In genomic region chr9:36906492-36906891, GRCh38 we compare ENCODE assay signal across 2 cellular contexts.
TF ChIP-seq lines count a peak whose summit lies in the region.

No MANE protein-coding gene starts in this region.

TF ChIP-seq in SK-N-SH, 30 proteins besides CTCF, POLR2A, EP300 and RAD21:
- TF ChIP-seq, protein P1, sequence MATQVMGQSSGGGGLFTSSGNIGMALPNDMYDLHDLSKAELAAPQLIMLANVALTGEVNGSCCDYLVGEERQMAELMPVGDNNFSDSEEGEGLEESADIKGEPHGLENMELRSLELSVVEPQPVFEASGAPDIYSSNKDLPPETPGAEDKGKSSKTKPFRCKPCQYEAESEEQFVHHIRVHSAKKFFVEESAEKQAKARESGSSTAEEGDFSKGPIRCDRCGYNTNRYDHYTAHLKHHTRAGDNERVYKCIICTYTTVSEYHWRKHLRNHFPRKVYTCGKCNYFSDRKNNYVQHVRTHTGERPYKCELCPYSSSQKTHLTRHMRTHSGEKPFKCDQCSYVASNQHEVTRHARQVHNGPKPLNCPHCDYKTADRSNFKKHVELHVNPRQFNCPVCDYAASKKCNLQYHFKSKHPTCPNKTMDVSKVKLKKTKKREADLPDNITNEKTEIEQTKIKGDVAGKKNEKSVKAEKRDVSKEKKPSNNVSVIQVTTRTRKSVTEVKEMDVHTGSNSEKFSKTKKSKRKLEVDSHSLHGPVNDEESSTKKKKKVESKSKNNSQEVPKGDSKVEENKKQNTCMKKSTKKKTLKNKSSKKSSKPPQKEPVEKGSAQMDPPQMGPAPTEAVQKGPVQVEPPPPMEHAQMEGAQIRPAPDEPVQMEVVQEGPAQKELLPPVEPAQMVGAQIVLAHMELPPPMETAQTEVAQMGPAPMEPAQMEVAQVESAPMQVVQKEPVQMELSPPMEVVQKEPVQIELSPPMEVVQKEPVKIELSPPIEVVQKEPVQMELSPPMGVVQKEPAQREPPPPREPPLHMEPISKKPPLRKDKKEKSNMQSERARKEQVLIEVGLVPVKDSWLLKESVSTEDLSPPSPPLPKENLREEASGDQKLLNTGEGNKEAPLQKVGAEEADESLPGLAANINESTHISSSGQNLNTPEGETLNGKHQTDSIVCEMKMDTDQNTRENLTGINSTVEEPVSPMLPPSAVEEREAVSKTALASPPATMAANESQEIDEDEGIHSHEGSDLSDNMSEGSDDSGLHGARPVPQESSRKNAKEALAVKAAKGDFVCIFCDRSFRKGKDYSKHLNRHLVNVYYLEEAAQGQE (IDR thresholded peaks at IDR 0.05; ENCODE audit: low read depth, low read length) = 0 out of 2 replicates have a peak, but pooled peaks have one; percentile 35
- no peak for TF ChIP-seq RCOR1 (IDR thresholded peaks at IDR 0.05; ENCODE audit: low read length)

TF ChIP-seq in WTC11, 78 proteins besides CTCF, POLR2A, EP300 and RAD21 (continued from another document):
- TF ChIP-seq, protein P2, sequence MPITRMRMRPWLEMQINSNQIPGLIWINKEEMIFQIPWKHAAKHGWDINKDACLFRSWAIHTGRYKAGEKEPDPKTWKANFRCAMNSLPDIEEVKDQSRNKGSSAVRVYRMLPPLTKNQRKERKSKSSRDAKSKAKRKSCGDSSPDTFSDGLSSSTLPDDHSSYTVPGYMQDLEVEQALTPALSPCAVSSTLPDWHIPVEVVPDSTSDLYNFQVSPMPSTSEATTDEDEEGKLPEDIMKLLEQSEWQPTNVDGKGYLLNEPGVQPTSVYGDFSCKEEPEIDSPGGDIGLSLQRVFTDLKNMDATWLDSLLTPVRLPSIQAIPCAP (CRISPR knock-in tag; IDR thresholded peaks at IDR 0.05) = no peak
- TF ChIP-seq MLX (CRISPR knock-in tag; IDR thresholded peaks at IDR 0.05) = no peak
- TF ChIP-seq NFATC4 (CRISPR knock-in tag; IDR thresholded peaks at IDR 0.05) = no peak
TF ChIP-seq in WTC11: peak in this region for 0.
